ENCODE assay signal across 1 cellular context in genomic region chr14:69580009-69580577, GRCh38.
A peak's percentile ranks its signal among the peaks of the same experiment; 100 is the strongest.
TF ChIP-seq lines count a peak whose summit lies in the region.

No MANE protein-coding gene starts in this region.

TF ChIP-seq in HepG2, 621 proteins besides CTCF, POLR2A, EP300 and RAD21 (continued from another document and continues in another):
- TF ChIP-seq, protein P1, sequence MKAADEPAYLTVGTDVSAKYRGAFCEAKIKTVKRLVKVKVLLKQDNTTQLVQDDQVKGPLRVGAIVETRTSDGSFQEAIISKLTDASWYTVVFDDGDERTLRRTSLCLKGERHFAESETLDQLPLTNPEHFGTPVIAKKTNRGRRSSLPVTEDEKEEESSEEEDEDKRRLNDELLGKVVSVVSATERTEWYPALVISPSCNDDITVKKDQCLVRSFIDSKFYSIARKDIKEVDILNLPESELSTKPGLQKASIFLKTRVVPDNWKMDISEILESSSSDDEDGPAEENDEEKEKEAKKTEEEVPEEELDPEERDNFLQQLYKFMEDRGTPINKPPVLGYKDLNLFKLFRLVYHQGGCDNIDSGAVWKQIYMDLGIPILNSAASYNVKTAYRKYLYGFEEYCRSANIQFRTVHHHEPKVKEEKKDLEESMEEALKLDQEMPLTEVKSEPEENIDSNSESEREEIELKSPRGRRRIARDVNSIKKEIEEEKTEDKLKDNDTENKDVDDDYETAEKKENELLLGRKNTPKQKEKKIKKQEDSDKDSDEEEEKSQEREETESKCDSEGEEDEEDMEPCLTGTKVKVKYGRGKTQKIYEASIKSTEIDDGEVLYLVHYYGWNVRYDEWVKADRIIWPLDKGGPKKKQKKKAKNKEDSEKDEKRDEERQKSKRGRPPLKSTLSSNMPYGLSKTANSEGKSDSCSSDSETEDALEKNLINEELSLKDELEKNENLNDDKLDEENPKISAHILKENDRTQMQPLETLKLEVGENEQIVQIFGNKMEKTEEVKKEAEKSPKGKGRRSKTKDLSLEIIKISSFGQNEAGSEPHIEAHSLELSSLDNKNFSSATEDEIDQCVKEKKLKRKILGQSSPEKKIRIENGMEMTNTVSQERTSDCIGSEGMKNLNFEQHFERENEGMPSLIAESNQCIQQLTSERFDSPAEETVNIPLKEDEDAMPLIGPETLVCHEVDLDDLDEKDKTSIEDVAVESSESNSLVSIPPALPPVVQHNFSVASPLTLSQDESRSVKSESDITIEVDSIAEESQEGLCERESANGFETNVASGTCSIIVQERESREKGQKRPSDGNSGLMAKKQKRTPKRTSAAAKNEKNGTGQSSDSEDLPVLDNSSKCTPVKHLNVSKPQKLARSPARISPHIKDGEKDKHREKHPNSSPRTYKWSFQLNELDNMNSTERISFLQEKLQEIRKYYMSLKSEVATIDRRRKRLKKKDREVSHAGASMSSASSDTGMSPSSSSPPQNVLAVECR (CRISPR knock-in tag; IDR thresholded peaks at IDR 0.05; ENCODE audit: borderline replicate concordance): peak; percentile 62; the same call in 1 of the 2 replicates
- TF ChIP-seq HOXA9 (CRISPR knock-in tag; IDR thresholded peaks at IDR 0.05; ENCODE audit: borderline replicate concordance) (no peak), ZNF775 (CRISPR knock-in tag; IDR thresholded peaks at IDR 0.05; ENCODE audit: borderline replicate concordance) (no peak), ZBTB33 (CRISPR knock-in tag; IDR thresholded peaks at IDR 0.05) (peak; percentile 37), RBAK (CRISPR knock-in tag; IDR thresholded peaks at IDR 0.05) (no peak), ZNF878 (CRISPR knock-in tag; IDR thresholded peaks at IDR 0.05) (0 out of 2 replicates have a peak, but pooled peaks have one; percentile 33), ZSCAN20 (CRISPR knock-in tag; IDR thresholded peaks at IDR 0.05; ENCODE audit: borderline replicate concordance) (no peak), FOSL1 (CRISPR knock-in tag; IDR thresholded peaks at IDR 0.05; ENCODE audit: borderline replicate concordance) (no peak), E2F5 (CRISPR knock-in tag; conservative IDR thresholded peaks at IDR 0.05) (no peak), ZNF615 (CRISPR knock-in tag; IDR thresholded peaks at IDR 0.05; ENCODE audit: borderline replicate concordance) (no peak), ZNF329 (CRISPR knock-in tag; IDR thresholded peaks at IDR 0.05; ENCODE audit: low read depth) (no peak), HOXA3 (CRISPR knock-in tag; IDR thresholded peaks at IDR 0.05) (peak; percentile 79), SRSF4 (IDR thresholded peaks at IDR 0.05; ENCODE audit: low read depth, low read length, poor library complexity, severe bottlenecking) (no peak), NFATC3 (CRISPR knock-in tag; IDR thresholded peaks at IDR 0.05) (no peak), ZNF75D (CRISPR knock-in tag; IDR thresholded peaks at IDR 0.05; ENCODE audit: borderline replicate concordance) (no peak), MYC (CRISPR knock-in tag; IDR thresholded peaks at IDR 0.05; ENCODE audit: borderline replicate concordance) (no peak), ZNF430 (CRISPR knock-in tag; IDR thresholded peaks at IDR 0.05) (no peak), WIZ (CRISPR knock-in tag; IDR thresholded peaks at IDR 0.05) (peak; percentile 73; the same call in 1 of the 2 replicates), ZFP36L2 (CRISPR knock-in tag; IDR thresholded peaks at IDR 0.05) (no peak), TAF15 (IDR thresholded peaks at IDR 0.05; ENCODE audit: low read depth, low read length, poor library complexity, severe bottlenecking) (no peak), FOXC1 (CRISPR knock-in tag; IDR thresholded peaks at IDR 0.05; ENCODE audit: borderline replicate concordance) (peak; percentile 71; the same call in 1 of the 2 replicates), MAFG (CRISPR knock-in tag; IDR thresholded peaks at IDR 0.05) (no peak), ZNF546 (CRISPR knock-in tag; conservative IDR thresholded peaks at IDR 0.05) (no peak), MYNN (CRISPR knock-in tag; IDR thresholded peaks at IDR 0.05; ENCODE audit: low read depth) (no peak), YY1 (IDR thresholded peaks at IDR 0.05; ENCODE audit: insufficient read depth, insufficient replicate concordance, low read depth, low read length) (no peak), ZIK1 (CRISPR knock-in tag; IDR thresholded peaks at IDR 0.05; ENCODE audit: borderline replicate concordance, low read depth) (no peak), TFAP4 (IDR thresholded peaks at IDR 0.05; ENCODE audit: borderline replicate concordance, low read depth) (no peak), MTA3 (CRISPR knock-in tag; IDR thresholded peaks at IDR 0.05) (no peak)
- TF ChIP-seq, protein P2, sequence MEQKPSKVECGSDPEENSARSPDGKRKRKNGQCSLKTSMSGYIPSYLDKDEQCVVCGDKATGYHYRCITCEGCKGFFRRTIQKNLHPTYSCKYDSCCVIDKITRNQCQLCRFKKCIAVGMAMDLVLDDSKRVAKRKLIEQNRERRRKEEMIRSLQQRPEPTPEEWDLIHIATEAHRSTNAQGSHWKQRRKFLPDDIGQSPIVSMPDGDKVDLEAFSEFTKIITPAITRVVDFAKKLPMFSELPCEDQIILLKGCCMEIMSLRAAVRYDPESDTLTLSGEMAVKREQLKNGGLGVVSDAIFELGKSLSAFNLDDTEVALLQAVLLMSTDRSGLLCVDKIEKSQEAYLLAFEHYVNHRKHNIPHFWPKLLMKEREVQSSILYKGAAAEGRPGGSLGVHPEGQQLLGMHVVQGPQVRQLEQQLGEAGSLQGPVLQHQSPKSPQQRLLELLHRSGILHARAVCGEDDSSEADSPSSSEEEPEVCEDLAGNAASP (CRISPR knock-in tag; IDR thresholded peaks at IDR 0.05; ENCODE audit: borderline replicate concordance): peak; percentile 79; the same call in 1 of the 2 replicates
- TF ChIP-seq, protein P3, sequence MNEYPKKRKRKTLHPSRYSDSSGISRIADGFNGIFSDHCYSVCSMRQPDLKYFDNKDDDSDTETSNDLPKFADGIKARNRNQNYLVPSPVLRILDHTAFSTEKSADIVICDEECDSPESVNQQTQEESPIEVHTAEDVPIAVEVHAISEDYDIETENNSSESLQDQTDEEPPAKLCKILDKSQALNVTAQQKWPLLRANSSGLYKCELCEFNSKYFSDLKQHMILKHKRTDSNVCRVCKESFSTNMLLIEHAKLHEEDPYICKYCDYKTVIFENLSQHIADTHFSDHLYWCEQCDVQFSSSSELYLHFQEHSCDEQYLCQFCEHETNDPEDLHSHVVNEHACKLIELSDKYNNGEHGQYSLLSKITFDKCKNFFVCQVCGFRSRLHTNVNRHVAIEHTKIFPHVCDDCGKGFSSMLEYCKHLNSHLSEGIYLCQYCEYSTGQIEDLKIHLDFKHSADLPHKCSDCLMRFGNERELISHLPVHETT (CRISPR knock-in tag; conservative IDR thresholded peaks at IDR 0.05): no peak
- TF ChIP-seq, protein P4, sequence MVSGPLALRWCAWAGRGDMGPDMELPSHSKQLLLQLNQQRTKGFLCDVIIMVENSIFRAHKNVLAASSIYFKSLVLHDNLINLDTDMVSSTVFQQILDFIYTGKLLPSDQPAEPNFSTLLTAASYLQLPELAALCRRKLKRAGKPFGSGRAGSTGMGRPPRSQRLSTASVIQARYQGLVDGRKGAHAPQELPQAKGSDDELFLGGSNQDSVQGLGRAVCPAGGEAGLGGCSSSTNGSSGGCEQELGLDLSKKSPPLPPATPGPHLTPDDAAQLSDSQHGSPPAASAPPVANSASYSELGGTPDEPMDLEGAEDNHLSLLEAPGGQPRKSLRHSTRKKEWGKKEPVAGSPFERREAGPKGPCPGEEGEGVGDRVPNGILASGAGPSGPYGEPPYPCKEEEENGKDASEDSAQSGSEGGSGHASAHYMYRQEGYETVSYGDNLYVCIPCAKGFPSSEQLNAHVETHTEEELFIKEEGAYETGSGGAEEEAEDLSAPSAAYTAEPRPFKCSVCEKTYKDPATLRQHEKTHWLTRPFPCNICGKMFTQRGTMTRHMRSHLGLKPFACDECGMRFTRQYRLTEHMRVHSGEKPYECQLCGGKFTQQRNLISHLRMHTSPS (CRISPR knock-in tag; IDR thresholded peaks at IDR 0.05; ENCODE audit: low read depth): no peak; the same call in 1 of the 2 replicates
- TF ChIP-seq, protein P5, sequence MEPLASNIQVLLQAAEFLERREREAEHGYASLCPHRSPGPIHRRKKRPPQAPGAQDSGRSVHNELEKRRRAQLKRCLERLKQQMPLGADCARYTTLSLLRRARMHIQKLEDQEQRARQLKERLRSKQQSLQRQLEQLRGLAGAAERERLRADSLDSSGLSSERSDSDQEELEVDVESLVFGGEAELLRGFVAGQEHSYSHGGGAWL (CRISPR knock-in tag; IDR thresholded peaks at IDR 0.05): no peak
- TF ChIP-seq, protein P6, sequence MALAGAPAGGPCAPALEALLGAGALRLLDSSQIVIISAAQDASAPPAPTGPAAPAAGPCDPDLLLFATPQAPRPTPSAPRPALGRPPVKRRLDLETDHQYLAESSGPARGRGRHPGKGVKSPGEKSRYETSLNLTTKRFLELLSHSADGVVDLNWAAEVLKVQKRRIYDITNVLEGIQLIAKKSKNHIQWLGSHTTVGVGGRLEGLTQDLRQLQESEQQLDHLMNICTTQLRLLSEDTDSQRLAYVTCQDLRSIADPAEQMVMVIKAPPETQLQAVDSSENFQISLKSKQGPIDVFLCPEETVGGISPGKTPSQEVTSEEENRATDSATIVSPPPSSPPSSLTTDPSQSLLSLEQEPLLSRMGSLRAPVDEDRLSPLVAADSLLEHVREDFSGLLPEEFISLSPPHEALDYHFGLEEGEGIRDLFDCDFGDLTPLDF (CRISPR knock-in tag; IDR thresholded peaks at IDR 0.05): no peak
- TF ChIP-seq, protein P7, sequence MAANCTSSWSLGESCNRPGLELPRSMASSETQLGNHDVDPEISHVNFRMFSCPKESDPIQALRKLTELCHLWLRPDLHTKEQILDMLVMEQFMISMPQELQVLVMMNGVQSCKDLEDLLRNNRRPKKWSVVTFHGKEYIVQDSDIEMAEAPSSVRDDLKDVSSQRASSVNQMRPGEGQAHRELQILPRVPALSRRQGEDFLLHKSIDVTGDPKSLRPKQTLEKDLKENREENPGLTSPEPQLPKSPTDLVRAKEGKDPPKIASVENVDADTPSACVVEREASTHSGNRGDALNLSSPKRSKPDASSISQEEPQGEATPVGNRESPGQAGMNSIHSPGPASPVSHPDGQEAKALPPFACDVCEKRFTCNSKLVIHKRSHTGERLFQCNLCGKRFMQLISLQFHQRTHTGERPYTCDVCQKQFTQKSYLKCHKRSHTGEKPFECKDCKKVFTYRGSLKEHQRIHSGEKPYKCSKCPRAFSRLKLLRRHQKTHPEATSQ (CRISPR knock-in tag; IDR thresholded peaks at IDR 0.05; ENCODE audit: borderline replicate concordance): no peak
- TF ChIP-seq, protein P8, sequence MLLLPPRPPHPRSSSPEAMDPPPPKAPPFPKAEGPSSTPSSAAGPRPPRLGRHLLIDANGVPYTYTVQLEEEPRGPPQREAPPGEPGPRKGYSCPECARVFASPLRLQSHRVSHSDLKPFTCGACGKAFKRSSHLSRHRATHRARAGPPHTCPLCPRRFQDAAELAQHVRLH (CRISPR knock-in tag; IDR thresholded peaks at IDR 0.05; ENCODE audit: borderline replicate concordance, low read depth): no peak
